Comparison of ENCODE assay signal across 11 cellular contexts in genomic region chrX:153884136-153885076, GRCh38. TPM values are rescaled to one million over a fixed set of nuclear protein-coding genes. Genes with fewer than 3 reads are reported as not detected.
A peak's percentile ranks its signal among the peaks of the same experiment; 100 is the strongest.
DNase-seq lines count a peak whose midpoint lies in the region; ATAC-seq and TF ChIP-seq lines count a peak whose summit lies in the region.
"Had no signal": no experiment of that assay in that cellular context is flagged by ENCODE, and none has a peak within 500 bp of the region (broad histone marks: within the 10 kb centered on the region; RNA-seq: fewer than 3 reads in every experiment).

No MANE protein-coding gene starts in this region.

- TF ChIP-seq POLR2A in esophagus squamous epithelium (IDR thresholded peaks at IDR 0.05) = no peak

- H3K9me3 ChIP-seq in NT2/D1 (ENCODE audit: insufficient read depth, low read length) = no peaks in the 10 kb centered on the region
- H3K9me3 ChIP-seq in esophagus squamous epithelium = no peaks in the 10 kb centered on the region

- 17 to 58% methylated on average over 4 to 14 of the region's 20 CpGs for WGBS in esophagus squamous epithelium, 2 donors

- DNase-seq in A172 (ENCODE audit: low spot score) (peak; percentile 22), G401 (ENCODE audit: low spot score) (peak; percentile 2), NT2/D1 (ENCODE audit: low read depth, low spot score) (no peak), esophagus squamous epithelium (lab: John Stamatoyannopoulos, UW) (no peak), NAMALWA (ENCODE audit: low spot score) (no peak)
- DNase-seq in central memory CD4-positive, alpha-beta T cell = no peak
- DNase-seq: aorta, hippocampal formation, SHP77 treated with DMSO at 0.1 percent for 48 hours had no signal

- no peak for ATAC-seq in GM21526 (IDR thresholded peaks at IDR 0.05; ENCODE audit: low FRiP score, unreplicated experiment)
- ATAC-seq in GM18498 (IDR thresholded peaks at IDR 0.05; ENCODE audit: unreplicated experiment) = no peak

- no peak overlapping the region for H3K27ac ChIP-seq in esophagus squamous epithelium

- TF ChIP-seq CTCF in esophagus squamous epithelium (IDR thresholded peaks at IDR 0.05) = peak in 1 of 6 experiments; percentile 3

- peaks cover 13% of the 10 kb centered on the region for H3K36me3 ChIP-seq in NT2/D1 (ENCODE audit: insufficient read depth, insufficient read length, low read length)
- H3K36me3 ChIP-seq in esophagus squamous epithelium = no peaks in the 10 kb centered on the region

- H3K4me1 ChIP-seq in NT2/D1 (ENCODE audit: insufficient read depth, insufficient read length) (peaks cover 8% of the 10 kb centered on the region), esophagus squamous epithelium (peaks cover 0 to 14% (median 6%) of the 10 kb centered on the region in 3 donors)

- H3K4me3 ChIP-seq in NT2/D1 (ENCODE audit: insufficient read length, low read depth) (peak overlapping the region; percentile 40), esophagus squamous epithelium (peak overlapping the region in 3 of 4 donors; percentile 14 to 56 (median 30))

- peak overlapping the region; percentile 77 for H3K9ac ChIP-seq in NT2/D1 (ENCODE audit: insufficient read length, low read depth)

- in situ Hi-C loops in G401 (cut with HindIII; ENCODE audit: low sequenced_read_pairs) = no loop called here

- H3K27me3 ChIP-seq in NT2/D1 (ENCODE audit: insufficient read depth, insufficient read length) = no peaks in the 10 kb centered on the region
- peaks cover 0 to 89% (median 31%) of the 10 kb centered on the region in 4 donors for H3K27me3 ChIP-seq in esophagus squamous epithelium

- intact Hi-C loops in esophagus squamous epithelium (cut with DNase I) = no loop called here

RNA-seq across cellular contexts. Expression of gene L1CAM, which starts 1.6 kb away (rescaled TPM):
- 77.7 and 94.0 TPM in 2 replicates for total RNA-seq in A172 (2014; rRNA removed; shearing (Covaris generic))
- total RNA-seq in G401 (2014; rRNA removed; shearing (Covaris generic)) = 31.3 and 34.0 TPM in 2 replicates
- total RNA-seq in esophagus squamous epithelium = 1 to 10 TPM in 2 of 4 donors, under 1 TPM in 2; 0.35 to 3.2 (median 1.3) TPM

RNA-seq across cellular contexts. Expression of gene AVPR2, which starts 20.1 kb away (rescaled TPM):
- total RNA-seq in A172 (2014; rRNA removed; shearing (Covaris generic)) = 2.0 and 2.6 TPM in 2 replicates
- total RNA-seq in G401 (2014; rRNA removed; shearing (Covaris generic)) = 0.25 TPM in 1 of 2 replicates, not detected in the other
- total RNA-seq in esophagus squamous epithelium = 1 to 10 TPM in 1 of 4 donors, under 1 TPM in 3; 0.19 to 1.3 (median 0.29) TPM

RNA-seq across cellular contexts. Expression of gene ARHGAP4, which starts 41.7 kb away (rescaled TPM):
- total RNA-seq in A172 (2014; rRNA removed; shearing (Covaris generic)) = 1.3 and 5.3 TPM in 2 replicates
- 55.7 and 62.6 TPM in 2 replicates for total RNA-seq in G401 (2014; rRNA removed; shearing (Covaris generic))
- 10 to 100 TPM in 1 of 4 donors, 1 to 10 TPM in 3; 3.9 to 18.3 (median 7.6) TPM for total RNA-seq in esophagus squamous epithelium

RNA-seq across cellular contexts. Expression of gene NAA10, which starts 50.4 kb away (rescaled TPM):
- 210 and 249 TPM in 2 replicates for total RNA-seq in A172 (2014; rRNA removed; shearing (Covaris generic))
- total RNA-seq in G401 (2014; rRNA removed; shearing (Covaris generic)) = 136 and 159 TPM in 2 replicates
- total RNA-seq in esophagus squamous epithelium = 10 to 100 TPM; 42.5 to 92.5 (median 87.6) TPM

RNA-seq across cellular contexts. Expression of gene PDZD4, which starts 54.1 kb away (rescaled TPM):
- 8.2 and 10.5 TPM in 2 replicates for total RNA-seq in A172 (2014; rRNA removed; shearing (Covaris generic))
- 15.6 and 16.9 TPM in 2 replicates for total RNA-seq in G401 (2014; rRNA removed; shearing (Covaris generic))
- 1 to 10 TPM in 3 of 4 donors, under 1 TPM in 1; 0.97 to 3.4 (median 1.9) TPM for total RNA-seq in esophagus squamous epithelium

Comparison
In these comparisons a context has a peak if more than half of its experiments do, and no peak if none do; other contexts are left out.
1. DNase-seq: peak in A172 (single experiment) and G401 (single experiment); none in NT2/D1 (single experiment), esophagus squamous epithelium (single experiment), NAMALWA (single experiment) and central memory CD4-positive, alpha-beta T cell (single experiment).